8 cellular contexts compared by ENCODE assay signal in the genomic region with DNA sequence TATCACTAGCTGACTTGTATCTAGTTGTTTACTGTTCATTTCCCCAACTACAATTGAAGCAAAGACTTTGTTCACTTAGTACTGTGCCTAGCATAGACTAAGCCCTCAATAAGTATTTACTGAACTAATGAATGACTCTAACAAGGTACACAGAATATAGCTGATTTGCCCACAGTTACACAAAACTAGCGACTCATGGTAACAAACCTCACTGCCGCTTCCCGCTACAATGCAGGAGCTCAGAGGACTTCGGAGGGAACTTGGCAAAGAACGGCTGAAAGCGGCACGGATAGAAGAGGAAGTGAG. TPM values are rescaled to one million over a fixed set of nuclear protein-coding genes. Genes with fewer than 3 reads are reported as not detected.
DNase-seq lines count a peak whose midpoint lies in the region; ATAC-seq, FAIRE-seq and TF ChIP-seq lines count a peak whose summit lies in the region.

No MANE protein-coding gene starts in this region.

- no peaks in the 10 kb centered on the region for H3K4me1 ChIP-seq in Caco-2
- peaks cover 26% of the 10 kb centered on the region for H3K4me1 ChIP-seq in HepG2 (ENCODE audit: insufficient read depth, low read length)
- peaks cover 0 to 48% (median 26%) of the 10 kb centered on the region in 4 donors for H3K4me1 ChIP-seq in tibial nerve

- in situ Hi-C loops in HepG2 (cut with HindIII; ENCODE audit: extremely low pct_ligation_motif_present, low pct_unique_long_range_greater_than_20kb): no loop called here

- H3K4me3 Mint-ChIP-seq in Caco-2 (ENCODE audit: unreplicated experiment): peak overlapping the region; percentile 77

- POLR2A ChIA-PET in Caco-2 (lab: Charles Lee): interaction anchor here (0.5 to 1.2 kb wide), 10 partner anchors 12 to 758 kb away, joined by 3 to 7 read pairs (median 3); a partner anchor contains a TSS
- POLR2A ChIA-PET in HepG2 (lab: Yijun Ruan, JAX): interaction anchor here (0.6 to 1.9 kb wide), 12 partner anchors 10 to 535 kb away, joined by 3 to 11 read pairs (median 6); a partner anchor contains a TSS

- no peaks in the 10 kb centered on the region for H3K9me3 Mint-ChIP-seq in Caco-2 (ENCODE audit: unreplicated experiment)

- peak overlapping the region; percentile 90 for H3K9ac ChIP-seq in HepG2 (ENCODE audit: insufficient read depth, low read depth, low read length)

- H3K27ac ChIP-seq in angular gyrus (ENCODE audit: low read depth, low read length): peak overlapping the region; percentile 99
- H3K27ac ChIP-seq in HepG2 (ENCODE audit: extremely low read length, insufficient read depth, low read length): peak overlapping the region; percentile 89
- peak overlapping the region; percentile 88 to 99 (median 96) for H3K27ac ChIP-seq in tibial nerve

- H3K27ac Mint-ChIP-seq in Caco-2 (ENCODE audit: unreplicated experiment): peak overlapping the region; percentile 100

- ATAC-seq in HepG2 (no peak), HG02571 (IDR thresholded peaks at IDR 0.05; ENCODE audit: unreplicated experiment) (no peak)

- peak overlapping the region; percentile 60 for H3K4me3 ChIP-seq in Caco-2 (ENCODE audit: low read depth, low read length)
- peak overlapping the region; percentile 79 to 94 (median 87) for H3K4me3 ChIP-seq in HepG2 (replicated peaks in 1 of 3; ENCODE audit: insufficient read depth in 1 of 3, low read depth in 2 of 3, low read length in 3 of 3)
- peak overlapping the region; percentile 72 to 83 (median 78) for H3K4me3 ChIP-seq in tibial nerve

- no peaks in the 10 kb centered on the region for H3K27me3 Mint-ChIP-seq in Caco-2 (ENCODE audit: insufficient read depth, unreplicated experiment)

- 0% methylated on average over 7 of the region's 7 CpGs for WGBS in HepG2 (ENCODE audit: low lambda C conversion rate)
- WGBS in tibial nerve, 2 donors: 0 to 2% methylated on average over 7 of the region's 7 CpGs

- FAIRE-seq in HepG2 (lab: Jason Lieb, UNC): no peak

- intact Hi-C loops in Caco-2 (cut with micrococcal nuclease; ENCODE audit: unreplicated experiment): loop anchor here (2.0 kb wide), 1 partner anchor 48 kb away; a partner anchor contains a TSS
- intact Hi-C loops in HepG2 (cut with micrococcal nuclease; ENCODE audit: unreplicated experiment): no loop called here

- BruUV-seq in Caco-2 (replicated peaks; lab: Mats Ljungman, UMichigan): TSS peak; percentile 86
- BruUV-seq in HepG2 (replicated peaks; lab: Mats Ljungman, UMichigan): TSS peak; percentile 92

- TF ChIP-seq CTCF in Caco-2 (IDR thresholded peaks at IDR 0.05; ENCODE audit: insufficient read depth in 1 of 2, low read depth in 1 of 2, low read length in 1 of 2, severe bottlenecking in 1 of 2, unreplicated experiment in 1 of 2): no peak
- no peak for TF ChIP-seq CTCF in HepG2 (CRISPR knock-in tag; IDR thresholded peaks at IDR 0.05)
- TF ChIP-seq CTCF in tibial nerve (IDR thresholded peaks at IDR 0.05): no peak

- no peaks in the 10 kb centered on the region for H4K20me1 ChIP-seq in HepG2 (ENCODE audit: insufficient read depth, low read length)

- no peaks in the 10 kb centered on the region for H3K27me3 ChIP-seq in Caco-2 (replicated peaks; ENCODE audit: control insufficient read depth, insufficient read depth, low read length)
- no peaks in the 10 kb centered on the region; a peak in 1 of 5 replicates for H3K27me3 ChIP-seq in HepG2 (ENCODE audit: control insufficient read depth in 1 of 2, insufficient read depth in 2 of 2, low read length in 2 of 2)
- H3K27me3 ChIP-seq in tibial nerve: no peaks in the 10 kb centered on the region

- peaks cover 35% of the 10 kb centered on the region for H3K36me3 Mint-ChIP-seq in Caco-2 (ENCODE audit: insufficient read depth, unreplicated experiment)

- no peak for TF ChIP-seq RAD21 in HepG2 (CRISPR knock-in tag; IDR thresholded peaks at IDR 0.05)

- H3K4me1 Mint-ChIP-seq in Caco-2 (ENCODE audit: low read depth, unreplicated experiment): peaks cover 7% of the 10 kb centered on the region

- CTCF ChIA-PET in Caco-2 (lab: Charles Lee): interaction anchor here (0.5 to 1.8 kb wide), 7 partner anchors 9 to 235 kb away, joined by 3 to 11 read pairs (median 5); no protein-coding TSS in a partner anchor
- CTCF ChIA-PET in HepG2 (lab: Yijun Ruan, JAX; ENCODE audit: low intra/inter-chr PET ratio, low total read pairs): no interaction called here

- DNase-seq in Caco-2 (no peak), KG1 (lab: John Stamatoyannopoulos, UW) (peak; percentile 77), HepG2 (ENCODE audit: low spot score) (peak; percentile 60), tibial nerve (ENCODE audit: low spot score in 2 of 2) (no peak), ecto neural progenitor cell (ENCODE audit: low spot score) (no peak), NCI-H2107 (lab: John Stamatoyannopoulos, UW) (no peak)

- H3K36me3 ChIP-seq in Caco-2 (ENCODE audit: control insufficient read depth, insufficient read depth, low read length): no peaks in the 10 kb centered on the region; the same call in 1 of the 2 replicates
- peaks cover 4 to 16% of the 10 kb centered on the region in 2 experiments for H3K36me3 ChIP-seq in HepG2 (replicated peaks in 1 of 2; ENCODE audit: control insufficient read depth in 1 of 2, insufficient read depth in 2 of 2, low read length in 2 of 2)
- peaks cover 0 to 15% (median 0%) of the 10 kb centered on the region in 3 donors for H3K36me3 ChIP-seq in tibial nerve

- H3K79me2 ChIP-seq in HepG2 (ENCODE audit: insufficient read depth, low read length): peaks cover 33% of the 10 kb centered on the region

- TF ChIP-seq POLR2A in HepG2 (IDR thresholded peaks at IDR 0.05; ENCODE audit: insufficient read depth in 1 of 2, low read depth in 2 of 2, low read length in 2 of 2) (no peak), tibial nerve (IDR thresholded peaks at IDR 0.05) (no peak)

- H3K9me3 ChIP-seq in Caco-2 (no peaks in the 10 kb centered on the region), HepG2 (ENCODE audit: low read length) (no peaks in the 10 kb centered on the region), tibial nerve (no peaks in the 10 kb centered on the region)

- H3K4me2 ChIP-seq in HepG2 (ENCODE audit: low read depth, low read length): peak overlapping the region; percentile 99

- H2AFZ ChIP-seq in HepG2 (ENCODE audit: low read length): peak overlapping the region; percentile 38

- no peak for TF ChIP-seq EP300 in HepG2 (IDR thresholded peaks at IDR 0.05; ENCODE audit: low read depth in 2 of 2, low read length in 2 of 2)
- TF ChIP-seq EP300 in HepG2 (CRISPR knock-in tag; IDR thresholded peaks at IDR 0.05; ENCODE audit: borderline replicate concordance): no peak
- TF ChIP-seq EP300 in tibial nerve (IDR thresholded peaks at IDR 0.05): no peak

RNA-seq across cellular contexts. Expression of a gene that starts 0.5 kb away (rescaled TPM):
- total RNA-seq in Caco-2 (2022): 175 and 186 TPM in 2 replicates
- 137 and 310 TPM in 2 replicates for total RNA-seq in HepG2 (2016; rRNA removed; fragmentation: Illumina TruSeq; extraction: Trizol)
- total RNA-seq in HepG2 (2016; cell fraction: cytosol; rRNA removed; fragmentation: Illumina TruSeq; extraction: Trizol; ENCODE audit: low read depth): 12.3 and 15.8 TPM in 2 replicates
- total RNA-seq in HepG2 (2016; cell fraction: insoluble cytoplasmic fraction; rRNA removed; fragmentation: Illumina TruSeq; extraction: Trizol): 133 and 270 TPM in 2 replicates
- total RNA-seq in HepG2 (2016; cell fraction: membrane; rRNA removed; fragmentation: Illumina TruSeq; extraction: Trizol): 28.2 and 35.7 TPM in 2 replicates
- 141 TPM in 2 replicates for total RNA-seq in HepG2 (2016; cell fraction: nucleus; rRNA removed; fragmentation: Illumina TruSeq; extraction: Trizol)
- polyA plus RNA-seq in HepG2 (2011; rRNA removed): 107 and 111 TPM in 2 replicates
- polyA plus RNA-seq in HepG2 (2011; cell fraction: cytosol; rRNA removed): 91.0 and 97.8 TPM in 2 replicates
- 171 and 192 TPM in 2 replicates for polyA plus RNA-seq in HepG2 (2011; cell fraction: nucleus; rRNA removed)
- polyA plus RNA-seq in HepG2 (2012): 121 and 137 TPM in 2 replicates
- polyA plus RNA-seq in HepG2 (2016; cell fraction: cytosol; fragmentation: Illumina TruSeq; extraction: Trizol; ENCODE audit: low read depth): 6.8 and 7.8 TPM in 2 replicates
- 145 and 179 TPM in 2 replicates for polyA plus RNA-seq in HepG2 (2016; cell fraction: insoluble cytoplasmic fraction; fragmentation: Illumina TruSeq; extraction: Trizol; ENCODE audit: low read depth)
- 17.0 and 18.1 TPM in 2 replicates for polyA plus RNA-seq in HepG2 (2016; cell fraction: membrane; fragmentation: Illumina TruSeq; extraction: Trizol; ENCODE audit: low read depth)
- polyA plus RNA-seq in HepG2 (2016; cell fraction: nucleus; fragmentation: Illumina TruSeq; extraction: Trizol; ENCODE audit: insufficient read depth, low read depth): 110 and 140 TPM in 2 replicates
- polyA minus RNA-seq in HepG2 (2011; rRNA and poly(A)+ RNA removed; ENCODE audit: low replicate concordance): 364 and 446 TPM in 2 replicates
- 88.8 and 91.3 TPM in 2 replicates for polyA minus RNA-seq in HepG2 (2011; cell fraction: cytosol; rRNA and poly(A)+ RNA removed)
- polyA minus RNA-seq in HepG2 (2011; cell fraction: nucleus; rRNA and poly(A)+ RNA removed): 191 and 216 TPM in 2 replicates
- 100 to 1,000 TPM in 1 of 4 donors, 10 to 100 TPM in 3; 48.9 to 137 (median 57.0) TPM for total RNA-seq in tibial nerve

RNA-seq across cellular contexts. Expression of a gene that starts 16.6 kb away (rescaled TPM):
- total RNA-seq in Caco-2 (2022): not detected in 2 replicates
- total RNA-seq in HepG2 (2016; rRNA removed; fragmentation: Illumina TruSeq; extraction: Trizol): 0.11 and 0.35 TPM in 2 replicates
- 0.20 TPM in 1 of 2 replicates, not detected in the other for total RNA-seq in HepG2 (2016; cell fraction: cytosol; rRNA removed; fragmentation: Illumina TruSeq; extraction: Trizol; ENCODE audit: low read depth)
- total RNA-seq in HepG2 (2016; cell fraction: insoluble cytoplasmic fraction; rRNA removed; fragmentation: Illumina TruSeq; extraction: Trizol): 0.50 TPM in 1 of 2 replicates, not detected in the other
- 0.10 and 0.22 TPM in 2 replicates for total RNA-seq in HepG2 (2016; cell fraction: membrane; rRNA removed; fragmentation: Illumina TruSeq; extraction: Trizol)
- 0.63 TPM in 1 of 2 replicates, not detected in the other for total RNA-seq in HepG2 (2016; cell fraction: nucleus; rRNA removed; fragmentation: Illumina TruSeq; extraction: Trizol)
- 0.16 and 0.29 TPM in 2 replicates for polyA plus RNA-seq in HepG2 (2011; rRNA removed)
- polyA plus RNA-seq in HepG2 (2011; cell fraction: cytosol; rRNA removed): 0.08 and 0.24 TPM in 2 replicates
- 0.24 and 0.99 TPM in 2 replicates for polyA plus RNA-seq in HepG2 (2011; cell fraction: nucleus; rRNA removed)
- 0.13 TPM in 1 of 2 replicates, not detected in the other for polyA plus RNA-seq in HepG2 (2012)
- polyA plus RNA-seq in HepG2 (2016; cell fraction: cytosol; fragmentation: Illumina TruSeq; extraction: Trizol; ENCODE audit: low read depth): 0.18 TPM in 1 of 2 replicates, not detected in the other
- polyA plus RNA-seq in HepG2 (2016; cell fraction: insoluble cytoplasmic fraction; fragmentation: Illumina TruSeq; extraction: Trizol; ENCODE audit: low read depth): 0.39 TPM in 1 of 2 replicates, not detected in the other
- 0.11 and 0.38 TPM in 2 replicates for polyA plus RNA-seq in HepG2 (2016; cell fraction: membrane; fragmentation: Illumina TruSeq; extraction: Trizol; ENCODE audit: low read depth)
- not detected in 2 replicates for polyA plus RNA-seq in HepG2 (2016; cell fraction: nucleus; fragmentation: Illumina TruSeq; extraction: Trizol; ENCODE audit: insufficient read depth, low read depth)
- polyA minus RNA-seq in HepG2 (2011; rRNA and poly(A)+ RNA removed; ENCODE audit: low replicate concordance): 0.78 TPM in 1 of 2 replicates, not detected in the other
- polyA minus RNA-seq in HepG2 (2011; cell fraction: cytosol; rRNA and poly(A)+ RNA removed): not detected in 2 replicates
- polyA minus RNA-seq in HepG2 (2011; cell fraction: nucleus; rRNA and poly(A)+ RNA removed): not detected in 2 replicates
- 10 to 100 TPM in 1 of 4 donors, 1 to 10 TPM in 3; 1.6 to 37.2 (median 7.3) TPM for total RNA-seq in tibial nerve

RNA-seq across cellular contexts. Expression of a gene that starts 48.9 kb away (rescaled TPM):
- 63.6 and 68.4 TPM in 2 replicates for total RNA-seq in Caco-2 (2022)
- total RNA-seq in HepG2 (2016; rRNA removed; fragmentation: Illumina TruSeq; extraction: Trizol): 14.5 and 15.3 TPM in 2 replicates
- 9.5 and 10.9 TPM in 2 replicates for total RNA-seq in HepG2 (2016; cell fraction: cytosol; rRNA removed; fragmentation: Illumina TruSeq; extraction: Trizol; ENCODE audit: low read depth)
- total RNA-seq in HepG2 (2016; cell fraction: insoluble cytoplasmic fraction; rRNA removed; fragmentation: Illumina TruSeq; extraction: Trizol): 10.5 and 15.3 TPM in 2 replicates
- 11.6 and 11.8 TPM in 2 replicates for total RNA-seq in HepG2 (2016; cell fraction: membrane; rRNA removed; fragmentation: Illumina TruSeq; extraction: Trizol)
- 16.1 and 18.1 TPM in 2 replicates for total RNA-seq in HepG2 (2016; cell fraction: nucleus; rRNA removed; fragmentation: Illumina TruSeq; extraction: Trizol)
- polyA plus RNA-seq in HepG2 (2011; rRNA removed): 13.2 and 15.2 TPM in 2 replicates
- polyA plus RNA-seq in HepG2 (2011; cell fraction: cytosol; rRNA removed): 3.7 and 7.3 TPM in 2 replicates
- polyA plus RNA-seq in HepG2 (2011; cell fraction: nucleus; rRNA removed): 33.4 and 44.5 TPM in 2 replicates
- 4.1 and 7.4 TPM in 2 replicates for polyA plus RNA-seq in HepG2 (2012)
- 1.2 and 1.7 TPM in 2 replicates for polyA plus RNA-seq in HepG2 (2016; cell fraction: cytosol; fragmentation: Illumina TruSeq; extraction: Trizol; ENCODE audit: low read depth)
- 11.3 and 16.8 TPM in 2 replicates for polyA plus RNA-seq in HepG2 (2016; cell fraction: insoluble cytoplasmic fraction; fragmentation: Illumina TruSeq; extraction: Trizol; ENCODE audit: low read depth)
- polyA plus RNA-seq in HepG2 (2016; cell fraction: membrane; fragmentation: Illumina TruSeq; extraction: Trizol; ENCODE audit: low read depth): 3.7 and 5.4 TPM in 2 replicates
- 81.4 and 94.7 TPM in 2 replicates for polyA plus RNA-seq in HepG2 (2016; cell fraction: nucleus; fragmentation: Illumina TruSeq; extraction: Trizol; ENCODE audit: insufficient read depth, low read depth)
- polyA minus RNA-seq in HepG2 (2011; rRNA and poly(A)+ RNA removed; ENCODE audit: low replicate concordance): 25.0 and 60.4 TPM in 2 replicates
- 8.2 and 9.4 TPM in 2 replicates for polyA minus RNA-seq in HepG2 (2011; cell fraction: cytosol; rRNA and poly(A)+ RNA removed)
- 12.9 and 15.5 TPM in 2 replicates for polyA minus RNA-seq in HepG2 (2011; cell fraction: nucleus; rRNA and poly(A)+ RNA removed)
- total RNA-seq in tibial nerve: under 1 TPM in 2 of 4 donors, not detected in 2; 0.30 to 0.66 TPM

RNA-seq across cellular contexts. Expression of a gene that starts 51.0 kb away (rescaled TPM):
- total RNA-seq in Caco-2 (2022) (not detected in 2 replicates), HepG2 (2016; rRNA removed; fragmentation: Illumina TruSeq; extraction: Trizol) (not detected in 2 replicates), tibial nerve (10 to 100 TPM in 1 of 4 donors, 1 to 10 TPM in 2, not detected in 1; 2.3 to 10.3 (median 6.5) TPM)
- not detected in 2 replicates for total RNA-seq in HepG2 (2016; cell fraction: cytosol; rRNA removed; fragmentation: Illumina TruSeq; extraction: Trizol; ENCODE audit: low read depth)
- total RNA-seq in HepG2 (2016; cell fraction: insoluble cytoplasmic fraction; rRNA removed; fragmentation: Illumina TruSeq; extraction: Trizol): not detected in 2 replicates
- total RNA-seq in HepG2 (2016; cell fraction: membrane; rRNA removed; fragmentation: Illumina TruSeq; extraction: Trizol): not detected in 2 replicates
- not detected in 2 replicates for total RNA-seq in HepG2 (2016; cell fraction: nucleus; rRNA removed; fragmentation: Illumina TruSeq; extraction: Trizol)
- not detected in 2 replicates for polyA plus RNA-seq in HepG2 (2011; rRNA removed)
- not detected in 2 replicates for polyA plus RNA-seq in HepG2 (2011; cell fraction: cytosol; rRNA removed)
- not detected in 2 replicates for polyA plus RNA-seq in HepG2 (2011; cell fraction: nucleus; rRNA removed)
- polyA plus RNA-seq in HepG2 (2012): not detected in 2 replicates
- not detected in 2 replicates for polyA plus RNA-seq in HepG2 (2016; cell fraction: cytosol; fragmentation: Illumina TruSeq; extraction: Trizol; ENCODE audit: low read depth)
- polyA plus RNA-seq in HepG2 (2016; cell fraction: insoluble cytoplasmic fraction; fragmentation: Illumina TruSeq; extraction: Trizol; ENCODE audit: low read depth): not detected in 2 replicates
- polyA plus RNA-seq in HepG2 (2016; cell fraction: membrane; fragmentation: Illumina TruSeq; extraction: Trizol; ENCODE audit: low read depth): not detected in 2 replicates
- polyA plus RNA-seq in HepG2 (2016; cell fraction: nucleus; fragmentation: Illumina TruSeq; extraction: Trizol; ENCODE audit: insufficient read depth, low read depth): not detected in 2 replicates
- polyA minus RNA-seq in HepG2 (2011; rRNA and poly(A)+ RNA removed; ENCODE audit: low replicate concordance): not detected in 2 replicates
- not detected in 2 replicates for polyA minus RNA-seq in HepG2 (2011; cell fraction: cytosol; rRNA and poly(A)+ RNA removed)
- not detected in 2 replicates for polyA minus RNA-seq in HepG2 (2011; cell fraction: nucleus; rRNA and poly(A)+ RNA removed)

Comparison
In these comparisons a context has a peak if more than half of its experiments do, and no peak if none do; other contexts are left out.
1. DNase-seq: peak in KG1 (single experiment) and HepG2 (single experiment); none in Caco-2 (0 of 2), tibial nerve (0 of 2), ecto neural progenitor cell (single experiment) and NCI-H2107 (single experiment).
2. RNA of a gene that starts 48.9 kb away (total RNA-seq): 63.6 to 68.4 TPM in Caco-2 and 9.5 to 18.1 TPM in HepG2; 0.30 to 0.66 TPM in tibial nerve; every median in the first group is over 4 times any median in the second.
3. Peak in every context shown above with its lines, with median percentiles within 50 percentile points of each other: H3K4me3 ChIP-seq and H3K27ac ChIP-seq.